Comparison of ENCODE assay signal across 3 cellular contexts in genomic region chr14:25788252-25788651, GRCh38.
TF ChIP-seq lines count a peak whose summit lies in the region.

No MANE protein-coding gene starts in this region.

TF ChIP-seq in HepG2, 621 proteins besides CTCF, POLR2A, EP300 and RAD21:
- TF ChIP-seq FOXP1 (IDR thresholded peaks at IDR 0.05) (no peak), FOXP1 (CRISPR knock-in tag; IDR thresholded peaks at IDR 0.05) (no peak), MAFK (conservative IDR thresholded peaks at IDR 0.05 in 1 of 2, IDR thresholded peaks at IDR 0.05 in 1 of 2; ENCODE audit: low read length in 2 of 2) (peak; percentile 34 to 73; a peak in 3 of 4 replicates), POGK (CRISPR knock-in tag; conservative IDR thresholded peaks at IDR 0.05) (no peak), MAFF (IDR thresholded peaks at IDR 0.05; ENCODE audit: low read depth, low read length) (peak; percentile 61)

TF ChIP-seq in A549, 52 proteins besides CTCF, POLR2A, EP300 and RAD21:
- TF ChIP-seq MAFK (IDR thresholded peaks at IDR 0.05; ENCODE audit: partially characterized antibody), result peak; percentile 27
- TF ChIP-seq JUNB (IDR thresholded peaks at IDR 0.05), result no peak

TF ChIP-seq in K562, 482 proteins besides CTCF, POLR2A, EP300 and RAD21 (continued from another document):
- TF ChIP-seq KLF6 (CRISPR knock-in tag; IDR thresholded peaks at IDR 0.05; ENCODE audit: borderline replicate concordance) (no peak), CREM (IDR thresholded peaks at IDR 0.05; ENCODE audit: low read depth) (no peak)
